Comparison of ENCODE assay signal across 16 cellular contexts in the genomic region with DNA sequence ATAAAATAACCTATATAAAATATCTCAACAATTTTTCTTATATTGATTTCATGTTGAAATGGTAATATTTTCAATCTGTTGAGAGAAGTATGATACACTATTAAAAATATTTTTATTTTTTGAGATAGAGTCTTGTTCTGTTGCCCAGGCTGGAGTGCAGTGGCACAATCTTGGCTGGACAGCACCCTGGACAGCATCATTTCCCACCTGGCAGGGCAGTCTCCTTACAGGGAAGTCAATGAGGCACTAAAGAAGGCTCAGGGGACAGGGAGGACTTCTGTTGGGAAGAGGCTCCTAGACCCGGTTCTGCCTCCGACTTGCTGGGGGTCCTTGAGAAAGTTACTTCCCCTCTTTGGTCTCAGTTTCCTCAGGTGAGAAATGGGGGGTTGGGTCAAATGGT. TPM values are rescaled to one million over a fixed set of nuclear protein-coding genes. Genes with fewer than 3 reads are reported as not detected.
DNase-seq lines count a peak whose midpoint lies in the region; ATAC-seq and TF ChIP-seq lines count a peak whose summit lies in the region.
"Had no signal": no experiment of that assay in that cellular context is flagged by ENCODE, and none has a peak within 500 bp of the region (broad histone marks: within the 10 kb centered on the region; RNA-seq: fewer than 3 reads in every experiment).

No MANE protein-coding gene starts in this region.

- H3K27ac ChIP-seq in heart left ventricle (no peak overlapping the region), right atrium auricular region (no peak overlapping the region), GM23338 (ENCODE audit: low read depth) (no peak overlapping the region), RWPE2 (ENCODE audit: poor library complexity, severe bottlenecking) (no peak overlapping the region)

- TF ChIP-seq POLR2A in heart left ventricle (IDR thresholded peaks at IDR 0.05) = no peak

- intact Hi-C loops in heart left ventricle (cut with DNase I) = no loop called here

- no peaks in the 10 kb centered on the region for H3K27me3 Mint-ChIP-seq in GM23338 (ENCODE audit: insufficient read depth, low read depth, poor library complexity)

- no peak overlapping the region for H3K4me2 ChIP-seq in GM23338

- H3K4me3 ChIP-seq in heart left ventricle (no peak overlapping the region), right atrium auricular region (no peak overlapping the region), GM23338 (no peak overlapping the region), RWPE2 (ENCODE audit: severe bottlenecking) (no peak overlapping the region)

- H3K27ac Mint-ChIP-seq in GM23338 = no peak overlapping the region
- H3K27ac Mint-ChIP-seq: CD8-positive, alpha-beta memory T cell had no signal

- no peak overlapping the region for H3K4me3 Mint-ChIP-seq in GM23338
- H3K4me3 Mint-ChIP-seq: CD8-positive, alpha-beta memory T cell had no signal

- peaks cover 17% of the 10 kb centered on the region for H3K9me3 Mint-ChIP-seq in GM23338

- no peaks in the 10 kb centered on the region for H3K79me2 ChIP-seq in GM23338 (replicated peaks; ENCODE audit: insufficient read depth)

- H3K9me3 ChIP-seq in heart left ventricle (no peaks in the 10 kb centered on the region), right atrium auricular region (no peaks in the 10 kb centered on the region), RWPE2 (ENCODE audit: severe bottlenecking) (no peaks in the 10 kb centered on the region)
- H3K9me3 ChIP-seq: BE2C, Caco-2 had no signal

- H3K9me2 ChIP-seq in GM23338 (ENCODE audit: insufficient read depth) = no peaks in the 10 kb centered on the region

- H3K4me1 ChIP-seq in heart left ventricle (no peaks in the 10 kb centered on the region), right atrium auricular region (no peaks in the 10 kb centered on the region), GM23338 (ENCODE audit: insufficient read depth) (no peaks in the 10 kb centered on the region), RWPE2 (ENCODE audit: insufficient read depth, poor library complexity, severe bottlenecking) (no peaks in the 10 kb centered on the region)
- H3K4me1 ChIP-seq: BE2C, Caco-2 had no signal

- TF ChIP-seq CTCF in heart left ventricle (IDR thresholded peaks at IDR 0.05) (no peak), right atrium auricular region (IDR thresholded peaks at IDR 0.05) (no peak), GM23338 (conservative IDR thresholded peaks at IDR 0.05; ENCODE audit: low read depth in 2 of 2) (no peak), RWPE2 (IDR thresholded peaks at IDR 0.05; ENCODE audit: poor library complexity, severe bottlenecking) (no peak)

- no peaks in the 10 kb centered on the region for H3F3A ChIP-seq in GM23338 (replicated peaks; ENCODE audit: low read depth)

- H3K36me3 ChIP-seq in heart left ventricle (no peaks in the 10 kb centered on the region), right atrium auricular region (no peaks in the 10 kb centered on the region), GM23338 (ENCODE audit: insufficient read depth) (no peaks in the 10 kb centered on the region), RWPE2 (ENCODE audit: low read depth) (no peaks in the 10 kb centered on the region)
- H3K36me3 ChIP-seq: BE2C had no signal

- no peaks in the 10 kb centered on the region for H3K4me1 Mint-ChIP-seq in GM23338
- H3K4me1 Mint-ChIP-seq: CD8-positive, alpha-beta memory T cell had no signal

- 72 to 89% (median 82%) methylated on average over 2 of the region's 2 CpGs for WGBS in heart left ventricle, 4 donors

- DNase-seq in heart left ventricle (no peak), right atrium auricular region (ENCODE audit: low spot score) (no peak), GM23338 (ENCODE audit: low spot score) (no peak), RWPE2 (ENCODE audit: low spot score) (no peak)
- DNase-seq in stimulated activated CD4-positive, alpha-beta T cell treated with anti-CD3 and anti-CD28 coated beads, Interleukin-4, amount 100 ng/mL, for 1 hour = no peak
- DNase-seq in effector CD8-positive, alpha-beta T cell (lab: John Stamatoyannopoulos, UW) = no peak
- DNase-seq: BE2C; Caco-2; CD8-positive, alpha-beta memory T cell; DND-41; GDM1; HCEC 1CT; IMR-90 had no signal

- H4K20me1 ChIP-seq in GM23338 (replicated peaks; ENCODE audit: insufficient read depth) = no peaks in the 10 kb centered on the region

- peaks cover 10% of the 10 kb centered on the region for H3K36me3 Mint-ChIP-seq in GM23338 (ENCODE audit: low read depth)
- H3K36me3 Mint-ChIP-seq: CD8-positive, alpha-beta memory T cell had no signal

- H2AFZ ChIP-seq in GM23338 = no peak overlapping the region

- no peaks in the 10 kb centered on the region for H3K27me3 ChIP-seq in heart left ventricle
- no peaks in the 10 kb centered on the region for H3K27me3 ChIP-seq in right atrium auricular region
- H3K27me3 ChIP-seq in GM23338 (ENCODE audit: insufficient read depth) = no peaks in the 10 kb centered on the region
- H3K27me3 ChIP-seq in RWPE2 (ENCODE audit: insufficient read depth, poor library complexity, severe bottlenecking) = peaks cover 3% of the 10 kb centered on the region
- H3K27me3 ChIP-seq: BE2C had no signal

- ATAC-seq in heart left ventricle (peak in 3 of 4 donors; percentile 48 to 58 (median 56)), GM23338 (no peak), RWPE2 (ENCODE audit: low read depth) (peak; percentile 68), GM21526 (IDR thresholded peaks at IDR 0.05; ENCODE audit: low FRiP score, unreplicated experiment) (no peak)

TF ChIP-seq in GM23338, 12 proteins besides CTCF, POLR2A, EP300 and RAD21 (continues in another document):
- TF ChIP-seq ZNF114 (CRISPR knock-in tag; IDR thresholded peaks at IDR 0.05) (no peak), JUNB (IDR thresholded peaks at IDR 0.05; ENCODE audit: unreplicated experiment) (no peak), EZH2 (IDR thresholded peaks at IDR 0.05; ENCODE audit: low read depth, unreplicated experiment) (no peak), CREB1 (CRISPR knock-in tag; IDR thresholded peaks at IDR 0.05; ENCODE audit: low read depth) (no peak), POLR2AphosphoS5 (IDR thresholded peaks at IDR 0.05; ENCODE audit: low read depth) (no peak)
- TF ChIP-seq, protein P1, sequence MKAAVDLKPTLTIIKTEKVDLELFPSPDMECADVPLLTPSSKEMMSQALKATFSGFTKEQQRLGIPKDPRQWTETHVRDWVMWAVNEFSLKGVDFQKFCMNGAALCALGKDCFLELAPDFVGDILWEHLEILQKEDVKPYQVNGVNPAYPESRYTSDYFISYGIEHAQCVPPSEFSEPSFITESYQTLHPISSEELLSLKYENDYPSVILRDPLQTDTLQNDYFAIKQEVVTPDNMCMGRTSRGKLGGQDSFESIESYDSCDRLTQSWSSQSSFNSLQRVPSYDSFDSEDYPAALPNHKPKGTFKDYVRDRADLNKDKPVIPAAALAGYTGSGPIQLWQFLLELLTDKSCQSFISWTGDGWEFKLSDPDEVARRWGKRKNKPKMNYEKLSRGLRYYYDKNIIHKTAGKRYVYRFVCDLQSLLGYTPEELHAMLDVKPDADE (IDR thresholded peaks at IDR 0.05) = no peak

RNA-seq across cellular contexts. Expression of a gene that starts 9.4 kb away (rescaled TPM):
- not detected for total RNA-seq in heart left ventricle
- not detected for polyA plus RNA-seq in heart left ventricle
- not detected for total RNA-seq in right atrium auricular region
- total RNA-seq in GM23338 (2014; rRNA removed; shearing (Covaris generic)) = not detected in 2 replicates
- polyA plus RNA-seq in GM23338 (2016; fragmentation: Nextera tagmentation; extraction: Ambion mirVana) = not detected in 2 replicates
- total RNA-seq: Caco-2; CD8-positive, alpha-beta memory T cell; H4; IMR-90 had no signal
- polyA plus RNA-seq: AG04450; CD8-positive, alpha-beta memory T cell; IMR-90 had no signal

Comparison
In these comparisons a context has a peak if more than half of its experiments do, and no peak if none do; other contexts are left out.
1. ATAC-seq: peak in heart left ventricle (3 of 4) and RWPE2 (single experiment); none in GM23338 (single experiment) and GM21526 (single experiment).